In the genomic region with DNA sequence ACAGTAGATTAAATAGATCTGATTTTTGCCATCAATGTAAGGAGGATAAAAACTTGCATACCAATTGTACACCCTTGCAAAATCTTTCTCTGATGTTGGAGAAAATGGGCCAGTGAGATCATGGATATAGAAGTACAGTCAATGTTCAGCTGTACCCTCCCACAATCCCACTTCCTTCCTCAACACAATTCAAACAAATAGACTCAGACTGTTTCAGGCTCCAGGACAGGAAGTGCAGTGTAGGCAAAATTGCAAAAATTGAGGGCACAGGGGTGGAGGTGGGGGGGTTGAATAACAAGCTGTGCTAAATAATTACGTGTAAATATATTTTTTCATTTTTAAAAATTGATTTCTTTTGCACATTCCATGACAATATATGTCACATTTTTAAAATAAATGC, we compare ENCODE assay signal across 15 cellular contexts. TPM values are rescaled to one million over a fixed set of nuclear protein-coding genes. Genes with fewer than 3 reads are reported as not detected.
DNase-seq lines count a peak whose midpoint lies in the region; ATAC-seq and TF ChIP-seq lines count a peak whose summit lies in the region.
"Had no signal": no experiment of that assay in that cellular context is flagged by ENCODE, and none has a peak within 500 bp of the region (broad histone marks: within the 10 kb centered on the region; RNA-seq: fewer than 3 reads in every experiment).

No MANE protein-coding gene starts in this region.

- H3K27me3 Mint-ChIP-seq in activated naive CD8-positive, alpha-beta T cell treated with anti-CD3 and anti-CD28 coated beads, Interleukin-2, amount 10 ng/mL, durations not matched to agents 7 days and 5 days = no peaks in the 10 kb centered on the region
- H3K27me3 Mint-ChIP-seq in activated naive CD8-positive, alpha-beta T cell treated with anti-CD3 and anti-CD28 coated beads, Interleukin-2, amount 50 U/mL, for 24 hours = no peaks in the 10 kb centered on the region

- H3K9me3 ChIP-seq in effector memory CD4-positive, alpha-beta T cell (ENCODE audit: control insufficient read depth, low read length) = no peaks in the 10 kb centered on the region
- H3K9me3 ChIP-seq in spleen (peaks cover 0 to 31% (median 23%) of the 10 kb centered on the region in 8 donors), aorta (ENCODE audit: control insufficient read depth, low read length) (no peaks in the 10 kb centered on the region)
- H3K9me3 ChIP-seq: psoas muscle, upper lobe of left lung had no signal

- POLR2A ChIA-PET in activated naive CD8-positive, alpha-beta T cell treated with anti-CD3 and anti-CD28 coated beads, Interleukin-2, amount 10 ng/mL, durations not matched to agents 7 days and 5 days (lab: Charles Lee) = interaction anchor here (0.7 to 6.1 kb wide), 7 partner anchors 8 to 641 kb away, joined by 3 to 100 read pairs (median 4); a partner anchor contains a TSS

- H3K36me3 Mint-ChIP-seq in activated naive CD8-positive, alpha-beta T cell treated with anti-CD3 and anti-CD28 coated beads, Interleukin-2, amount 10 ng/mL, durations not matched to agents 7 days and 5 days = peaks cover 85% of the 10 kb centered on the region
- H3K36me3 Mint-ChIP-seq in activated naive CD8-positive, alpha-beta T cell treated with anti-CD3 and anti-CD28 coated beads, Interleukin-2, amount 50 U/mL, for 24 hours (ENCODE audit: low read depth) = peaks cover 44% of the 10 kb centered on the region

- H3K4me1 ChIP-seq in effector memory CD4-positive, alpha-beta T cell (ENCODE audit: control insufficient read depth, insufficient read depth, low read length, poor library complexity, severe bottlenecking) = peaks cover 22% of the 10 kb centered on the region
- H3K4me1 ChIP-seq in spleen (peaks cover 3 to 46% (median 33%) of the 10 kb centered on the region in 6 donors), aorta (ENCODE audit: control insufficient read depth in 1 of 2, insufficient read depth in 2 of 2, low read length in 2 of 2) (peaks cover 2 to 3% of the 10 kb centered on the region in 2 donors)
- H3K4me1 ChIP-seq: psoas muscle had no signal

- DNase-seq in activated naive CD8-positive, alpha-beta T cell treated with anti-CD3 and anti-CD28 coated beads, Interleukin-2, amount 10 ng/mL, durations not matched to agents 7 days and 5 days = no peak
- DNase-seq in activated naive CD8-positive, alpha-beta T cell treated with anti-CD3 and anti-CD28 coated beads, Interleukin-2, amount 50 U/mL, for 24 hours = no peak
- DNase-seq in SKM-1 (lab: John Stamatoyannopoulos, UW; ENCODE audit: unreplicated experiment) (peak; percentile 2), spleen (no peak), aorta (no peak)
- DNase-seq in effector memory CD4-positive, alpha-beta T cell = peak in 2 of 3 donors; percentile 13 to 16
- no peak for DNase-seq in effector CD8-positive, alpha-beta T cell (lab: John Stamatoyannopoulos, UW)
- DNase-seq: DMS79 treated with DMSO at 0.1 percent for 48 hours, IMR-90, NCI-H1436, NCI-H446 treated with DMSO at 0.1 percent for 48 hours, psoas muscle, T1000, upper lobe of left lung had no signal

- TF ChIP-seq CTCF in spleen (IDR thresholded peaks at IDR 0.05 in 8 of 11, conservative IDR thresholded peaks at IDR 0.05 in 3 of 11) = no peak

- peaks cover 60% of the 10 kb centered on the region for H3K4me1 Mint-ChIP-seq in activated naive CD8-positive, alpha-beta T cell treated with anti-CD3 and anti-CD28 coated beads, Interleukin-2, amount 10 ng/mL, durations not matched to agents 7 days and 5 days
- peaks cover 41% of the 10 kb centered on the region for H3K4me1 Mint-ChIP-seq in activated naive CD8-positive, alpha-beta T cell treated with anti-CD3 and anti-CD28 coated beads, Interleukin-2, amount 50 U/mL, for 24 hours

- peak; percentile 74 for ATAC-seq in activated naive CD8-positive, alpha-beta T cell treated with anti-CD3 and anti-CD28 coated beads, Interleukin-2, amount 10 ng/mL, durations not matched to agents 7 days and 5 days (ENCODE audit: low read depth)
- ATAC-seq in activated naive CD8-positive, alpha-beta T cell treated with anti-CD3 and anti-CD28 coated beads, Interleukin-2, amount 50 U/mL, for 24 hours = no peak
- no peak for ATAC-seq in aorta (ENCODE audit: low FRiP score)
- ATAC-seq in HG02884 (IDR thresholded peaks at IDR 0.05; ENCODE audit: unreplicated experiment) = no peak
- ATAC-seq: psoas muscle had no signal

- peaks cover 5% of the 10 kb centered on the region for H3K36me3 ChIP-seq in effector memory CD4-positive, alpha-beta T cell (ENCODE audit: control insufficient read depth, insufficient read depth, low read length)
- H3K36me3 ChIP-seq in spleen (peaks cover 0 to 25% (median 0%) of the 10 kb centered on the region in 6 donors), aorta (ENCODE audit: control insufficient read depth in 1 of 2, insufficient read depth in 2 of 2, low read length in 1 of 2) (no peaks in the 10 kb centered on the region)

- peak overlapping the region; percentile 72 for H3K4me3 Mint-ChIP-seq in activated naive CD8-positive, alpha-beta T cell treated with anti-CD3 and anti-CD28 coated beads, Interleukin-2, amount 10 ng/mL, durations not matched to agents 7 days and 5 days
- no peak overlapping the region for H3K4me3 Mint-ChIP-seq in activated naive CD8-positive, alpha-beta T cell treated with anti-CD3 and anti-CD28 coated beads, Interleukin-2, amount 50 U/mL, for 24 hours

- H3K27ac ChIP-seq in effector memory CD4-positive, alpha-beta T cell (ENCODE audit: insufficient read depth, low read length, poor library complexity, severe bottlenecking) = no peak overlapping the region
- H3K27ac ChIP-seq in spleen (peak overlapping the region in 7 of 8 donors; percentile 29 to 60 (median 41)), aorta (ENCODE audit: low read depth in 1 of 2, low read length in 2 of 2) (no peak overlapping the region)
- H3K27ac ChIP-seq: psoas muscle had no signal

- H3K9me3 Mint-ChIP-seq in activated naive CD8-positive, alpha-beta T cell treated with anti-CD3 and anti-CD28 coated beads, Interleukin-2, amount 10 ng/mL, durations not matched to agents 7 days and 5 days = peaks cover 22% of the 10 kb centered on the region
- peaks cover 25% of the 10 kb centered on the region for H3K9me3 Mint-ChIP-seq in activated naive CD8-positive, alpha-beta T cell treated with anti-CD3 and anti-CD28 coated beads, Interleukin-2, amount 50 U/mL, for 24 hours

- intact Hi-C loops in spleen (cut with DNase I; ENCODE audit: low total_unique reads) = no loop called here
- intact Hi-C loops in aorta (cut with DNase I) = no loop called here

- TF ChIP-seq POLR2A in spleen (IDR thresholded peaks at IDR 0.05) = no peak

- H3K4me3 ChIP-seq in effector memory CD4-positive, alpha-beta T cell (ENCODE audit: insufficient read depth, low read depth, low read length, poor library complexity, severe bottlenecking) = no peak overlapping the region
- H3K4me3 ChIP-seq in spleen = no peak overlapping the region
- H3K4me3 ChIP-seq in aorta (ENCODE audit: low read length in 2 of 2) = no peak overlapping the region
- H3K4me3 ChIP-seq: psoas muscle, upper lobe of left lung had no signal

- WGBS in spleen, 5 donors = 3 to 20% (median 12%) methylated on average over 1 of the region's 1 CpG
- WGBS in aorta, 2 donors = 57 to 71% methylated on average over 1 of the region's 1 CpG

- H3K27ac Mint-ChIP-seq in activated naive CD8-positive, alpha-beta T cell treated with anti-CD3 and anti-CD28 coated beads, Interleukin-2, amount 10 ng/mL, durations not matched to agents 7 days and 5 days = peak overlapping the region; percentile 74
- H3K27ac Mint-ChIP-seq in activated naive CD8-positive, alpha-beta T cell treated with anti-CD3 and anti-CD28 coated beads, Interleukin-2, amount 50 U/mL, for 24 hours = no peak overlapping the region

- no peaks in the 10 kb centered on the region for H3K27me3 ChIP-seq in effector memory CD4-positive, alpha-beta T cell (replicated peaks; ENCODE audit: control insufficient read depth, insufficient read depth, low read length, poor library complexity, severe bottlenecking)
- H3K27me3 ChIP-seq in spleen (replicated peaks in 1 of 7) (no peaks in the 10 kb centered on the region), aorta (ENCODE audit: control insufficient read depth in 1 of 2, insufficient read depth in 2 of 2, low read length in 1 of 2) (no peaks in the 10 kb centered on the region)
- H3K27me3 ChIP-seq: upper lobe of left lung had no signal

RNA-seq across cellular contexts. Expression of a gene that starts 3.9 kb away (rescaled TPM):
- total RNA-seq in activated naive CD8-positive, alpha-beta T cell treated with anti-CD3 and anti-CD28 coated beads, Interleukin-2, amount 10 ng/mL, durations not matched to agents 7 days and 5 days = 100 to 1,000 TPM; 180 to 186 TPM
- 10 to 100 TPM; 32.3 to 96.1 (median 76.0) TPM for total RNA-seq in spleen
- 100 to 1,000 TPM in 1 of 3 donors, 10 to 100 TPM in 2; 45.0 to 107 (median 93.4) TPM for polyA plus RNA-seq in spleen
- 10 to 100 TPM; 37.5 to 52.7 TPM for total RNA-seq in aorta
- 10 to 100 TPM; 12.4 to 15.8 TPM for polyA plus RNA-seq in aorta

RNA-seq across cellular contexts. Expression of a gene that starts 25.5 kb away (rescaled TPM):
- 100 to 1,000 TPM; 278 to 290 TPM for total RNA-seq in activated naive CD8-positive, alpha-beta T cell treated with anti-CD3 and anti-CD28 coated beads, Interleukin-2, amount 10 ng/mL, durations not matched to agents 7 days and 5 days
- total RNA-seq in spleen (10 to 100 TPM; 23.3 to 60.3 (median 37.4) TPM), aorta (10 to 100 TPM; 22.6 to 42.2 TPM)
- polyA plus RNA-seq in spleen (10 to 100 TPM; 10.3 to 15.9 (median 10.6) TPM), aorta (1 to 10 TPM; 2.9 to 4.8 TPM)

Comparison
In these comparisons a context has a peak if more than half of its experiments do, and no peak if none do; other contexts are left out.
1. DNase-seq: peak in SKM-1 (single experiment) and effector memory CD4-positive, alpha-beta T cell (2 of 3); none in activated naive CD8-positive, alpha-beta T cell treated with anti-CD3 and anti-CD28 coated beads, Interleukin-2, amount 10 ng/mL, durations not matched to agents 7 days and 5 days (single experiment), activated naive CD8-positive, alpha-beta T cell treated with anti-CD3 and anti-CD28 coated beads, Interleukin-2, amount 50 U/mL, for 24 hours (single experiment), spleen (single experiment), aorta (0 of 2) and effector CD8-positive, alpha-beta T cell (single experiment).
2. H3K27ac ChIP-seq: peak in spleen (7 of 8); none in effector memory CD4-positive, alpha-beta T cell (single experiment) and aorta (0 of 2).
3. RNA of a gene that starts 25.5 kb away (total RNA-seq): 278 to 290 TPM in activated naive CD8-positive, alpha-beta T cell treated with anti-CD3 and anti-CD28 coated beads, Interleukin-2, amount 10 ng/mL, durations not matched to agents 7 days and 5 days; 22.6 to 42.2 TPM in aorta and 23.3 to 60.3 TPM in spleen; every median in the first group is over 4 times any median in the second.